In the genomic region with DNA sequence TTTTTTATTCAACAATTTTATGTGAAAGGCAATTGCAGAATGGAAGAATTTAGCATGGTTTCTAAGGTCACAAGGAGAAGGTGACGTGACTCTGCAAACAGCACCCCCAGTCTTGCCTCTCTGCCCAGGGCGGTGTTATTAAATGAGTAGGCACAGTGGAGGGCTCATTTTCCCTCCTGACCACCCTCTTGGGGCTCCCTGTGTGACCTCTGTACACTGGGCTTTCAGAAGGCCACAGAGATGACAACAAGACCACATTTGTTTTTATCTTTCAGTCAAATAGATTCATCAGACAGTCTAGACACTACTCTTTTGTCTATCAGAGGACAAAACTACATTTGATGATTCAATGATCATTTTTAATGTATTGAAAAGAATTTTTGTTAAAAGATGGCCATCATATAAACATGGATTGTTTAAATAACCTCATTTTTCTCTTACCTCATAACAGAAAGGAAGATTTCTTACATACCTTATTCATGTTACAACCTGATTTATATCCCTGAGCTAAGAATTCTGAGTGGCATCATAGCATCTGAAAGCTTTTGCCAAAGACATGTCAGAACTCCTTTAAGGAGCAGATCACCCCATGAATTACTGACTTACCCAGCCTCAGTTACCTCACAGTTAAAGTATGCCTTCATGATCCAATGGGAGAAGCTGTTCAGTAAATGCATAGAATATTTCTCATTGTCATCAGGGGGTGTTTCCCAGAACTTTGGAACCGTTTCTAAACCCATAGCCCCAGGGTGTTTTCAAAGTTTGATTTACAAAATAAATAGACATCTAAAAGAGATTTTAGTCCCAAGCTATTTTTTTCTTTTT, we compare ENCODE assay signal across 1 cellular context.
TF ChIP-seq lines count a peak whose summit lies in the region.

No MANE protein-coding gene starts in this region.

TF ChIP-seq in GM23338, 12 proteins besides CTCF, POLR2A, EP300 and RAD21 (continued from another document):
- TF ChIP-seq, protein P1, sequence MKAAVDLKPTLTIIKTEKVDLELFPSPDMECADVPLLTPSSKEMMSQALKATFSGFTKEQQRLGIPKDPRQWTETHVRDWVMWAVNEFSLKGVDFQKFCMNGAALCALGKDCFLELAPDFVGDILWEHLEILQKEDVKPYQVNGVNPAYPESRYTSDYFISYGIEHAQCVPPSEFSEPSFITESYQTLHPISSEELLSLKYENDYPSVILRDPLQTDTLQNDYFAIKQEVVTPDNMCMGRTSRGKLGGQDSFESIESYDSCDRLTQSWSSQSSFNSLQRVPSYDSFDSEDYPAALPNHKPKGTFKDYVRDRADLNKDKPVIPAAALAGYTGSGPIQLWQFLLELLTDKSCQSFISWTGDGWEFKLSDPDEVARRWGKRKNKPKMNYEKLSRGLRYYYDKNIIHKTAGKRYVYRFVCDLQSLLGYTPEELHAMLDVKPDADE (IDR thresholded peaks at IDR 0.05): no peak
- TF ChIP-seq JUNB (IDR thresholded peaks at IDR 0.05; ENCODE audit: unreplicated experiment) (no peak), ZNF114 (CRISPR knock-in tag; IDR thresholded peaks at IDR 0.05) (no peak), POLR2AphosphoS5 (IDR thresholded peaks at IDR 0.05; ENCODE audit: low read depth) (no peak)
